Comparison of ENCODE assay signal across 25 cellular contexts in the genomic region with DNA sequence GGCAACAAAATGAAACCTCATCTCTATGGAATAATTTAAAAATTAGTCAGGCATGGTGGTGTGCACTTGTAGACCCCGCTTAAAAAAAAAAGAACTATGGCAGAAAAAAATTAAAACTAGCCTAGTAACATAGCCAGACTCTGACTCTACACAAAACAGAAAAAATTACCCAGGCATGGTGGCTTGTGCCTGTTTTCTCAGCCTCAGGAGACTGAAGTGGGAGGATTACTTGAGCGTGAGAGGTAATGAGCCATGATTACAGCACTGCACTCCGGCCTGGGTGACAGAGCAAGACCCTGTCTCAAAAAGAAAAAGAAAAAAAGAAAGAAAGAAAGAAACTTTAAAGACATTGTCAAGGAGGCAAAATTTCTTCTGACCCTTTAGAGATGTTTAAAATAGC.
A peak's percentile ranks its signal among the peaks of the same experiment; 100 is the strongest.
DNase-seq lines count a peak whose midpoint lies in the region; ATAC-seq, FAIRE-seq and TF ChIP-seq lines count a peak whose summit lies in the region.
"Had no signal": no experiment of that assay in that cellular context is flagged by ENCODE, and none has a peak within 500 bp of the region (broad histone marks: within the 10 kb centered on the region; RNA-seq: fewer than 3 reads in every experiment).

No MANE protein-coding gene starts in this region.

- H3K4me1 ChIP-seq in Panc1 (ENCODE audit: control insufficient read depth, insufficient read depth, low read length) (peaks cover 17% of the 10 kb centered on the region), neuronal stem cell (ENCODE audit: control insufficient read depth in 2 of 2, insufficient read depth in 1 of 2, low read depth in 1 of 2, low read length in 2 of 2) (no peaks in the 10 kb centered on the region)

- H4K91ac ChIP-seq in neuronal stem cell (ENCODE audit: low read depth, low read length, poor library complexity) = no peak overlapping the region

- H4K8ac ChIP-seq in neuronal stem cell (ENCODE audit: low read depth, low read length) = no peak overlapping the region

- H2BK120ac ChIP-seq in neuronal stem cell (ENCODE audit: low read depth, low read length) = no peak overlapping the region

- peak overlapping the region; percentile 53 for H2AFZ ChIP-seq in neuronal stem cell (ENCODE audit: low read length)
- H2AFZ ChIP-seq: GM23338 had no signal

- H3K27me3 ChIP-seq in Panc1 (ENCODE audit: control insufficient read depth, insufficient read depth, low read length) = no peaks in the 10 kb centered on the region
- H3K27me3 ChIP-seq in neuronal stem cell (ENCODE audit: control insufficient read depth in 3 of 3, insufficient read depth in 3 of 3, low read depth in 1 of 3, low read length in 3 of 3) = no peaks in the 10 kb centered on the region

- BruUV-seq in Panc1 (replicated peaks; lab: Mats Ljungman, UMichigan) = no TSS peak

- ATAC-seq in Panc1 = no peak
- no peak for ATAC-seq in stimulated activated effector memory CD8-positive, alpha-beta T cell treated with anti-CD3 and anti-CD28 coated beads, Interleukin-12 subunit alpha, Interleukin-12 subunit beta, amount 100 ng/mL, for 72 hours
- ATAC-seq: GM23338 had no signal

- in situ Hi-C loops in Panc1 (cut with HindIII; ENCODE audit: low pct_unique_long_range_greater_than_20kb, low sequenced_read_pairs) = no loop called here

- H2BK15ac ChIP-seq in neuronal stem cell (ENCODE audit: low read length) = no peak overlapping the region

- H3K4ac ChIP-seq in neuronal stem cell (ENCODE audit: low read length) = no peak overlapping the region

- H3K9ac ChIP-seq in neuronal stem cell (ENCODE audit: low read depth, low read length, poor library complexity) = no peak overlapping the region
- H3K9ac ChIP-seq: KMS-11 had no signal

- WGBS in neuronal stem cell (ENCODE audit: extremely low coverage in 2 of 2, insufficient read length in 2 of 2, insufficient replicate concordance in 1 of 2), 2 donors = no CpG with 5 or more reads among the region's 3 CpGs

- POLR2A ChIA-PET in Panc1 (lab: Charles Lee) = no interaction called here

- DNase-seq in H54 (ENCODE audit: insufficient read length, low spot score) = no peak
- no peak for DNase-seq in Panc1 (ENCODE audit: low read depth, low spot score)
- peak; percentile 77 for DNase-seq in left kidney (ENCODE audit: low read depth, low spot score)
- DNase-seq in neuronal stem cell (ENCODE audit: low spot score) = no peak
- DNase-seq in SKM-1 treated with dmso at 0.1 percent for 144 hours (lab: John Stamatoyannopoulos, UW; ENCODE audit: unreplicated experiment) = no peak
- DNase-seq in osteocyte (ENCODE audit: extremely low spot score, unreplicated experiment) = no peak
- no peak for DNase-seq in stimulated activated effector memory CD8-positive, alpha-beta T cell treated with anti-CD3 and anti-CD28 coated beads, Interleukin-12 subunit alpha, Interleukin-12 subunit beta, amount 100 ng/mL, for 72 hours (ENCODE audit: low spot score in 2 of 2)
- DNase-seq: Calu3; CD8-positive, alpha-beta memory T cell; DMS79 treated with DMSO at 0.1 percent for 48 hours; GF-D8; HCEC 1CT; MM.1S; NCI-H1694; NCI-H2029 treated with DMSO at 0.1 percent for 48 hours; NCI-H526 treated with DMSO at 0.1 percent for 48 hours; SHP77 had no signal

- no peak overlapping the region for H2BK5ac ChIP-seq in neuronal stem cell (ENCODE audit: low read length)

- no peaks in the 10 kb centered on the region for H3K79me1 ChIP-seq in neuronal stem cell (ENCODE audit: low read depth, low read length)

- no peak overlapping the region for H3K4me3 ChIP-seq in Panc1 (ENCODE audit: low read depth in 2 of 2, low read length in 2 of 2)
- no peak overlapping the region for H3K4me3 ChIP-seq in neuronal stem cell (ENCODE audit: low read length in 2 of 2)
- H3K4me3 ChIP-seq: GM23338 had no signal

- H2BK12ac ChIP-seq in neuronal stem cell (ENCODE audit: low read length) = no peak overlapping the region

- H3K9me3 Mint-ChIP-seq in osteocyte (ENCODE audit: unreplicated experiment) = peaks cover 10% of the 10 kb centered on the region
- peaks cover 3% of the 10 kb centered on the region for H3K9me3 Mint-ChIP-seq in stimulated activated effector memory CD8-positive, alpha-beta T cell treated with anti-CD3 and anti-CD28 coated beads, Interleukin-12 subunit alpha, Interleukin-12 subunit beta, amount 100 ng/mL, for 72 hours

- H3K23ac ChIP-seq in neuronal stem cell (ENCODE audit: low read depth, low read length, poor library complexity) = no peak overlapping the region

- CTCF ChIA-PET in Panc1 (lab: Charles Lee) = no interaction called here

- no peaks in the 10 kb centered on the region for H3K36me3 ChIP-seq in Panc1 (ENCODE audit: control insufficient read depth, insufficient read depth, low read length)
- no peaks in the 10 kb centered on the region for H3K36me3 ChIP-seq in neuronal stem cell (replicated peaks in 1 of 2; ENCODE audit: control insufficient read depth in 2 of 2, insufficient read depth in 2 of 2, low read length in 2 of 2)

- H3K27me3 Mint-ChIP-seq in osteocyte (ENCODE audit: unreplicated experiment) = no peaks in the 10 kb centered on the region

- no peak overlapping the region for H3K4me2 ChIP-seq in neuronal stem cell (ENCODE audit: insufficient read depth, low read length, poor library complexity, severe bottlenecking)
- H3K4me2 ChIP-seq: GM23338, KMS-11 had no signal

- no peaks in the 10 kb centered on the region for H3K36me3 Mint-ChIP-seq in osteocyte (ENCODE audit: unreplicated experiment)
- H3K36me3 Mint-ChIP-seq in stimulated activated effector memory CD8-positive, alpha-beta T cell treated with anti-CD3 and anti-CD28 coated beads, Interleukin-12 subunit alpha, Interleukin-12 subunit beta, amount 100 ng/mL, for 72 hours = no peaks in the 10 kb centered on the region
- H3K36me3 Mint-ChIP-seq: IgD-negative memory B cell had no signal

- TF ChIP-seq CTCF in Panc1 (IDR thresholded peaks at IDR 0.05) (no peak), osteocyte (IDR thresholded peaks at IDR 0.05) (no peak)

- no peak overlapping the region for H3K14ac ChIP-seq in neuronal stem cell (ENCODE audit: low read length)

- H2AK5ac ChIP-seq in neuronal stem cell (ENCODE audit: low read depth, low read length) = no peak overlapping the region

- intact Hi-C loops in Panc1 (cut with micrococcal nuclease; ENCODE audit: unreplicated experiment) = no loop called here

- H3K27ac ChIP-seq in Panc1 (ENCODE audit: low read length) (peak overlapping the region; percentile 3; the same call in 1 of the 2 replicates), neuronal stem cell (replicated peaks; ENCODE audit: low read length) (no peak overlapping the region)
- H3K27ac ChIP-seq: C4-2B, HL-60, KMS-11, RWPE1 had no signal

- no peaks in the 10 kb centered on the region for H3K4me1 Mint-ChIP-seq in osteocyte (ENCODE audit: unreplicated experiment)
- H3K4me1 Mint-ChIP-seq in stimulated activated effector memory CD8-positive, alpha-beta T cell treated with anti-CD3 and anti-CD28 coated beads, Interleukin-12 subunit alpha, Interleukin-12 subunit beta, amount 100 ng/mL, for 72 hours = no peaks in the 10 kb centered on the region
- H3K4me1 Mint-ChIP-seq: B cell; CD8-positive, alpha-beta memory T cell; GM23338; IgD-negative memory B cell had no signal

- TF ChIP-seq POLR2A in H54 (IDR thresholded peaks at IDR 0.05; ENCODE audit: low read depth, low read length) = no peak

- H3K4me3 Mint-ChIP-seq in osteocyte (ENCODE audit: unreplicated experiment) = no peak overlapping the region
- H3K4me3 Mint-ChIP-seq in stimulated activated effector memory CD8-positive, alpha-beta T cell treated with anti-CD3 and anti-CD28 coated beads, Interleukin-12 subunit alpha, Interleukin-12 subunit beta, amount 100 ng/mL, for 72 hours = no peak overlapping the region
- H3K4me3 Mint-ChIP-seq: B cell; CD8-positive, alpha-beta memory T cell; GM23338; IgD-negative memory B cell had no signal

- peak; percentile 43 for FAIRE-seq in H54 (lab: Jason Lieb, UNC)
- FAIRE-seq: GM12891 had no signal

- H3K27ac Mint-ChIP-seq in osteocyte (ENCODE audit: unreplicated experiment) = no peak overlapping the region
- no peak overlapping the region for H3K27ac Mint-ChIP-seq in stimulated activated effector memory CD8-positive, alpha-beta T cell treated with anti-CD3 and anti-CD28 coated beads, Interleukin-12 subunit alpha, Interleukin-12 subunit beta, amount 100 ng/mL, for 72 hours
- H3K27ac Mint-ChIP-seq: B cell; CD8-positive, alpha-beta memory T cell; GM23338; IgD-negative memory B cell had no signal

- 0 out of 2 replicates have a peak, but pooled peaks cover 4% of the 10 kb centered on the region for H3K9me3 ChIP-seq in Panc1 (ENCODE audit: control insufficient read depth, insufficient read depth, low read depth, low read length)
- H3K9me3 ChIP-seq in neuronal stem cell (replicated peaks in 1 of 2; ENCODE audit: control insufficient read depth in 2 of 2, insufficient read depth in 1 of 2, low read depth in 1 of 2, low read length in 2 of 2) = peaks cover 0 to 8% of the 10 kb centered on the region in 2 donors

- H3K18ac ChIP-seq in neuronal stem cell (ENCODE audit: low read length) = no peak overlapping the region
